ENCODE assay signal across 9 cellular contexts in genomic region chr20:63831696-63832686, GRCh38. TPM values are rescaled to one million over a fixed set of nuclear protein-coding genes. Genes with fewer than 3 reads are reported as not detected.
DNase-seq lines count a peak whose midpoint lies in the region; ATAC-seq, FAIRE-seq and TF ChIP-seq lines count a peak whose summit lies in the region.
"Had no signal": no experiment of that assay in that cellular context is flagged by ENCODE, and none has a peak within 500 bp of the region (broad histone marks: within the 10 kb centered on the region; RNA-seq: fewer than 3 reads in every experiment).

No MANE protein-coding gene starts in this region.

- H3K4me3 ChIP-seq in MG63 (peak overlapping the region; percentile 25; the same call in 1 of the 2 replicates), esophagus muscularis mucosa (peak overlapping the region; percentile 62 to 91 (median 64)), neuron (ENCODE audit: low read length) (peak overlapping the region; percentile 16)

- H3K36me3 ChIP-seq in MG63 = no peaks in the 10 kb centered on the region
- no peaks in the 10 kb centered on the region for H3K36me3 ChIP-seq in esophagus muscularis mucosa
- H3K36me3 ChIP-seq in neuron (ENCODE audit: insufficient read depth, low read length) = no peaks in the 10 kb centered on the region

- DNase-seq in GM12891 (ENCODE audit: insufficient read length, low spot score) = no peak
- no peak for DNase-seq in MG63
- no peak for DNase-seq in esophagus muscularis mucosa (ENCODE audit: extremely low spot score)
- no peak for DNase-seq in NCI-H2029 (lab: John Stamatoyannopoulos, UW)
- no peak for DNase-seq in NCI-H2029 treated with DMSO at 0.1 percent for 48 hours (lab: John Stamatoyannopoulos, UW)

- ATAC-seq in HG03045 (IDR thresholded peaks at IDR 0.05; ENCODE audit: unreplicated experiment) (no peak), HG02610 (IDR thresholded peaks at IDR 0.05; ENCODE audit: unreplicated experiment) (no peak)

- no peaks in the 10 kb centered on the region for H3K27me3 ChIP-seq in MG63
- peaks cover 0 to 32% (median 0%) of the 10 kb centered on the region in 4 donors for H3K27me3 ChIP-seq in esophagus muscularis mucosa
- no peaks in the 10 kb centered on the region for H3K27me3 ChIP-seq in neuron (ENCODE audit: insufficient read depth, low read length)

- peak; percentile 20 for FAIRE-seq in GM12891 (lab: Jason Lieb, UNC)

- WGBS in esophagus muscularis mucosa = 13% methylated on average over 59 of the region's 124 CpGs

- no peak for TF ChIP-seq CTCF in esophagus muscularis mucosa (IDR thresholded peaks at IDR 0.05)

- H2AFZ ChIP-seq in neuron (ENCODE audit: low read depth, low read length) = no peak overlapping the region

- H3K9me3 ChIP-seq in MG63 = no peaks in the 10 kb centered on the region
- H3K9me3 ChIP-seq in esophagus muscularis mucosa = no peaks in the 10 kb centered on the region
- H3K9me3 ChIP-seq in neuron (ENCODE audit: low read length) = no peaks in the 10 kb centered on the region

- TF ChIP-seq POLR2A in GM12891 (IDR thresholded peaks at IDR 0.05; ENCODE audit: low read depth, low read length) (no peak), esophagus muscularis mucosa (IDR thresholded peaks at IDR 0.05; ENCODE audit: low read depth) (no peak)

- H3K4me1 ChIP-seq in esophagus muscularis mucosa (peaks cover 40 to 72% (median 62%) of the 10 kb centered on the region in 4 donors), neuron (ENCODE audit: insufficient read depth, low read length) (peaks cover 39% of the 10 kb centered on the region)

- TF ChIP-seq EP300 in esophagus muscularis mucosa (IDR thresholded peaks at IDR 0.05) = no peak

- H3K27ac ChIP-seq in esophagus muscularis mucosa (replicated peaks in 1 of 4) = peak overlapping the region; percentile 70 to 81 (median 78)

- intact Hi-C loops in esophagus muscularis mucosa (cut with DNase I) = loop anchor here (2.0 kb wide), 1 partner anchor 31 kb away; no protein-coding TSS in a partner anchor

TF ChIP-seq in GM12891, 5 proteins besides CTCF, POLR2A, EP300 and RAD21:
- no peak for TF ChIP-seq PAX5 (IDR thresholded peaks at IDR 0.05; ENCODE audit: insufficient read depth, low read length, severe bottlenecking)
- TF ChIP-seq SPI1 (IDR thresholded peaks at IDR 0.05; ENCODE audit: low read depth, low read length) = no peak
- TF ChIP-seq TAF1 (IDR thresholded peaks at IDR 0.05; ENCODE audit: low read depth, low read length) = no peak
- TF ChIP-seq POU2F2 (IDR thresholded peaks at IDR 0.05; ENCODE audit: low read depth, low read length) = no peak
- no peak for TF ChIP-seq POLR2AphosphoS5 (IDR thresholded peaks at IDR 0.05; ENCODE audit: low read depth, low read length)

RNA-seq across cellular contexts. Expression of gene ZBTB46, which starts 0.9 kb away (rescaled TPM):
- 2.8 TPM for polyA plus RNA-seq in GM12891 (2012; ENCODE audit: low read depth, missing spikeins)
- total RNA-seq in MG63 (2014; rRNA removed; shearing (Covaris generic); ENCODE audit: low replicate concordance) = 5.5 and 15.9 TPM in 2 replicates
- total RNA-seq in esophagus muscularis mucosa = 10 to 100 TPM in 3 of 4 donors, 1 to 10 TPM in 1; 9.6 to 22.8 (median 13.8) TPM

RNA-seq across cellular contexts. Expression of gene ABHD16B, which starts 29.3 kb away (rescaled TPM):
- 0.26 TPM for polyA plus RNA-seq in GM12891 (2012; ENCODE audit: low read depth, missing spikeins)
- not detected in 2 replicates for total RNA-seq in MG63 (2014; rRNA removed; shearing (Covaris generic); ENCODE audit: low replicate concordance)
- total RNA-seq in esophagus muscularis mucosa = not detected
- total RNA-seq: HT1080 had no signal

RNA-seq across cellular contexts. Expression of gene TPD52L2, which starts 33.1 kb away (rescaled TPM):
- polyA plus RNA-seq in GM12891 (2012; ENCODE audit: low read depth, missing spikeins) = 41.8 TPM
- 185 and 192 TPM in 2 replicates for total RNA-seq in MG63 (2014; rRNA removed; shearing (Covaris generic); ENCODE audit: low replicate concordance)
- 100 to 1,000 TPM; 110 to 162 (median 134) TPM for total RNA-seq in esophagus muscularis mucosa
